In genomic region chr19:36807029-36807428, GRCh38 we compare ENCODE assay signal across 9 cellular contexts.
"Had no signal": no experiment of that assay in that cellular context is flagged by ENCODE, and none has a peak within 500 bp of the region (broad histone marks: within the 10 kb centered on the region; RNA-seq: fewer than 3 reads in every experiment).

No MANE protein-coding gene starts in this region.

- H3K27ac ChIP-seq: HL-60 had no signal

- H3K4me2 ChIP-seq: GM23338 had no signal

- H3K4me1 Mint-ChIP-seq: GM23338, H9 had no signal

- H3K27me3 Mint-ChIP-seq: IgD-negative memory B cell had no signal

- H3K27ac Mint-ChIP-seq: GM23338, H9, HFFc6 had no signal

- DNase-seq: H9, HCEC 1CT, HFFc6, KBM-7 had no signal

- H3K4me3 ChIP-seq: GM23338 had no signal

- ATAC-seq: GM23338, HepG2 had no signal

- H2AFZ ChIP-seq: GM23338 had no signal

- FAIRE-seq: H1, HepG2 had no signal

- H3K4me3 Mint-ChIP-seq: GM23338, H9, HFFc6 had no signal
